In genomic region chr12:120994589-120995337, GRCh38 we compare ENCODE assay signal across 23 cellular contexts. TPM values are rescaled to one million over a fixed set of nuclear protein-coding genes. Genes with fewer than 3 reads are reported as not detected.
A peak's percentile ranks its signal among the peaks of the same experiment; 100 is the strongest.
DNase-seq lines count a peak whose midpoint lies in the region; ATAC-seq, FAIRE-seq and TF ChIP-seq lines count a peak whose summit lies in the region.
"Had no signal": no experiment of that assay in that cellular context is flagged by ENCODE, and none has a peak within 500 bp of the region (broad histone marks: within the 10 kb centered on the region; RNA-seq: fewer than 3 reads in every experiment).

No MANE protein-coding gene starts in this region.

- no peak overlapping the region for H4K8ac ChIP-seq in H1 (ENCODE audit: extremely low read depth, insufficient read depth, low read length)

- H3K23ac ChIP-seq in H1 (ENCODE audit: insufficient read length): no peak overlapping the region

- peak overlapping the region; percentile 64 for H3K56ac ChIP-seq in H1 (replicated peaks; ENCODE audit: insufficient read length, low read depth, low read length)

- H3K14ac ChIP-seq in H1 (ENCODE audit: insufficient read length): no peak overlapping the region

- H2AFZ ChIP-seq in HepG2 (ENCODE audit: low read length) (no peak overlapping the region), H1 (ENCODE audit: low read length) (no peak overlapping the region)

- POLR2A ChIA-PET in HepG2 (lab: Yijun Ruan, JAX): interaction anchor here (2.9 to 4.8 kb wide), 3 partner anchors 10 to 15 kb away, joined by 13 to 35 read pairs (median 15); partner anchors contain the start of gene HNF1A
- POLR2A ChIA-PET in H1 (lab: Charles Lee; ENCODE audit: partially characterized antibody): interaction anchor here (2.8 kb wide), 1 partner anchor 14 kb away, joined by 8 read pairs; no protein-coding TSS in a partner anchor

- H2AK5ac ChIP-seq in H1 (ENCODE audit: low read depth, low read length): no peak overlapping the region

- H3K27me3 ChIP-seq in HepG2 (ENCODE audit: control insufficient read depth in 1 of 2, insufficient read depth in 2 of 2, low read length in 2 of 2): no peaks in the 10 kb centered on the region
- H3K27me3 ChIP-seq in right lobe of liver: no peaks in the 10 kb centered on the region
- H3K27me3 ChIP-seq in H1 (replicated peaks in 1 of 4; ENCODE audit: control insufficient read depth in 3 of 4, extremely low read depth in 1 of 4, insufficient read depth in 3 of 4, low read length in 3 of 4): no peaks in the 10 kb centered on the region
- H3K27me3 ChIP-seq: BLaER1 treated with 17β-estradiol and CSF1 and Interleukin-3, amounts not matched to agents 10 nM and 100 nM had no signal

- no peak overlapping the region for H4K5ac ChIP-seq in H1 (ENCODE audit: insufficient read length, low read depth, low read length)

- no peak overlapping the region for H3K27ac Mint-ChIP-seq in stimulated activated effector memory CD8-positive, alpha-beta T cell treated with anti-CD3 and anti-CD28 coated beads, Interleukin-12 subunit alpha, Interleukin-12 subunit beta, amount 100 ng/mL, for 72 hours
- H3K27ac Mint-ChIP-seq: T-helper 1 cell treated with Interleukin-12 subunit alpha and Interleukin-12 subunit beta and Interleukin-4 antibody, amounts not matched to agents 30 μg/mL and 1 μg/mL, for 36 hours had no signal

- H3K23me2 ChIP-seq in H1 (ENCODE audit: low read depth, low read length): peaks cover 16% of the 10 kb centered on the region; the same call in 1 of the 2 replicates

- H2BK20ac ChIP-seq in H1 (ENCODE audit: low read length): no peak overlapping the region

- H3K27ac ChIP-seq in HepG2 (ENCODE audit: extremely low read length, insufficient read depth, low read length) (no peak overlapping the region), right lobe of liver (no peak overlapping the region), H1 (ENCODE audit: low read depth, low read length) (no peak overlapping the region)
- H3K27ac ChIP-seq: BLaER1 treated with 17β-estradiol and CSF1 and Interleukin-3, amounts not matched to agents 10 nM and 100 nM; RWPE1 had no signal

- H3K4me1 ChIP-seq in HepG2 (ENCODE audit: insufficient read depth, low read length): no peaks in the 10 kb centered on the region
- peaks cover 0 to 8% (median 4%) of the 10 kb centered on the region in 4 donors for H3K4me1 ChIP-seq in right lobe of liver
- H3K4me1 ChIP-seq in H1 (replicated peaks in 1 of 4; ENCODE audit: control insufficient read depth in 3 of 4, insufficient read depth in 4 of 4, low read length in 3 of 4): peaks cover 2 to 6% (median 3%) of the 10 kb centered on the region in 4 experiments; a peak in 6 of 7 replicates
- H3K4me1 ChIP-seq: HAP-1 had no signal

- FAIRE-seq in HepG2 (lab: Jason Lieb, UNC) (no peak), H1 (lab: Jason Lieb, UNC) (no peak), urothelium cell line (lab: Jason Lieb, UNC) (peak; percentile 90)

- no peak overlapping the region for H2BK15ac ChIP-seq in H1 (ENCODE audit: low read length)

- H2BK5ac ChIP-seq in H1 (ENCODE audit: low read depth, low read length): no peak overlapping the region

- intact Hi-C loops in HepG2 (cut with micrococcal nuclease; ENCODE audit: unreplicated experiment) (no loop called here), right lobe of liver (cut with DNase I) (loop anchor here in 1 of 2 donors (10.0 kb wide), 1 partner anchor 350 kb away; the partner anchor contains the start of gene CABP1)

- H3K4me2 ChIP-seq in HepG2 (ENCODE audit: low read depth, low read length) (no peak overlapping the region), H1 (ENCODE audit: insufficient read depth in 1 of 2, low read depth in 2 of 2, low read length in 2 of 2) (no peak overlapping the region)
- H3K4me2 ChIP-seq: BLaER1 treated with 17β-estradiol and CSF1 and Interleukin-3, amounts not matched to agents 10 nM and 100 nM had no signal

- H2BK12ac ChIP-seq in H1 (ENCODE audit: low read depth, low read length): no peak overlapping the region

- no peak overlapping the region for H3K4me3 ChIP-seq in HepG2 (replicated peaks in 1 of 3; ENCODE audit: insufficient read depth in 1 of 3, low read depth in 2 of 3, low read length in 3 of 3)
- no peak overlapping the region for H3K4me3 ChIP-seq in right lobe of liver
- no peak overlapping the region for H3K4me3 ChIP-seq in H1 (ENCODE audit: extremely low read depth in 1 of 4, insufficient read depth in 2 of 4, low read depth in 3 of 4, low read length in 4 of 4)
- H3K4me3 ChIP-seq: BLaER1 treated with 17β-estradiol and CSF1 and Interleukin-3, amounts not matched to agents 10 nM and 100 nM; HAP-1 had no signal

- H3K18ac ChIP-seq in H1 (ENCODE audit: extremely low read depth, low read length): no peak overlapping the region

- TF ChIP-seq POLR2A in HepG2 (IDR thresholded peaks at IDR 0.05; ENCODE audit: insufficient read depth in 1 of 2, low read depth in 2 of 2, low read length in 2 of 2): no peak
- no peak for TF ChIP-seq POLR2A in right lobe of liver (IDR thresholded peaks at IDR 0.05)
- no peak for TF ChIP-seq POLR2A in H1 (IDR thresholded peaks at IDR 0.05; ENCODE audit: control extremely low read depth in 1 of 2, low read depth in 2 of 2, low read length in 2 of 2)

- no peak overlapping the region for H4K91ac ChIP-seq in H1 (replicated peaks; ENCODE audit: insufficient read length, low read length)

- H3K79me1 ChIP-seq in H1 (ENCODE audit: low read depth, low read length): no peaks in the 10 kb centered on the region

- no peak overlapping the region for H2BK120ac ChIP-seq in H1 (replicated peaks; ENCODE audit: low read depth, low read length)

- BruUV-seq in HepG2 (replicated peaks; lab: Mats Ljungman, UMichigan): no TSS peak

- H3K4me1 Mint-ChIP-seq in stimulated activated effector memory CD8-positive, alpha-beta T cell treated with anti-CD3 and anti-CD28 coated beads, Interleukin-12 subunit alpha, Interleukin-12 subunit beta, amount 100 ng/mL, for 72 hours: no peaks in the 10 kb centered on the region
- H3K4me1 Mint-ChIP-seq: CD8-positive, alpha-beta memory T cell had no signal

- DNase-seq in HepG2 (ENCODE audit: low spot score) (no peak), right lobe of liver (no peak), NCI-H82 (lab: John Stamatoyannopoulos, UW) (peak; percentile 44), H1 (ENCODE audit: low read depth in 1 of 2, low spot score in 2 of 2) (no peak), urothelium cell line (ENCODE audit: low spot score) (no peak), HPDE6-E6E7 (ENCODE audit: extremely low spot score) (no peak), HK-2 (ENCODE audit: unreplicated experiment) (no peak)
- no peak for DNase-seq in stimulated activated effector memory CD8-positive, alpha-beta T cell treated with anti-CD3 and anti-CD28 coated beads, Interleukin-12 subunit alpha, Interleukin-12 subunit beta, amount 100 ng/mL, for 72 hours (ENCODE audit: low spot score in 2 of 2)
- DNase-seq: CD8-positive, alpha-beta memory T cell; DND-41; Karpas-422; NCI-H1092; NCI-H2081; NCI-H748 treated with DMSO at 0.1 percent for 48 hours; SIG-M5 had no signal

- H3K9me3 ChIP-seq in HepG2 (ENCODE audit: low read length) (no peaks in the 10 kb centered on the region), right lobe of liver (no peaks in the 10 kb centered on the region), H1 (ENCODE audit: insufficient read depth in 2 of 2, low read depth in 1 of 2, low read length in 1 of 2) (no peaks in the 10 kb centered on the region)
- H3K9me3 ChIP-seq: BLaER1 treated with 17β-estradiol and CSF1 and Interleukin-3, amounts not matched to agents 10 nM and 100 nM; HAP-1 had no signal

- CTCF ChIA-PET in HepG2 (lab: Yijun Ruan, JAX; ENCODE audit: low intra/inter-chr PET ratio, low total read pairs): no interaction called here
- CTCF ChIA-PET in H1 (lab: Charles Lee; ENCODE audit: partially characterized antibody): interaction anchor here (2.5 kb wide), 1 partner anchor 11 kb away, joined by 9 read pairs; no protein-coding TSS in a partner anchor

- TF ChIP-seq RAD21 in HepG2 (CRISPR knock-in tag; IDR thresholded peaks at IDR 0.05) (no peak), H1 (IDR thresholded peaks at IDR 0.05 in 1 of 2, conservative IDR thresholded peaks at IDR 0.05 in 1 of 2; ENCODE audit: low read depth in 2 of 2, low read length in 2 of 2) (no peak)

- TF ChIP-seq EP300 in HepG2 (IDR thresholded peaks at IDR 0.05; ENCODE audit: low read depth in 2 of 2, low read length in 2 of 2): no peak
- TF ChIP-seq EP300 in HepG2 (CRISPR knock-in tag; IDR thresholded peaks at IDR 0.05; ENCODE audit: borderline replicate concordance): no peak
- no peak for TF ChIP-seq EP300 in H1 (IDR thresholded peaks at IDR 0.05; ENCODE audit: borderline replicate concordance in 1 of 2, low read depth in 2 of 2, low read length in 2 of 2)

- WGBS in HepG2 (ENCODE audit: low lambda C conversion rate): 100% methylated on average over 2 of the region's 2 CpGs
- 97% methylated on average over 2 of the region's 2 CpGs for WGBS in right lobe of liver (ENCODE audit: insufficient coverage, low coverage, low lambda C conversion rate, missing lambda C conversion rate)
- 89 to 100% methylated on average over 2 of the region's 2 CpGs for WGBS in H1 (ENCODE audit: extremely low coverage in 1 of 2, insufficient coverage in 1 of 2, insufficient read length in 1 of 2, insufficient replicate concordance in 2 of 2, low coverage in 1 of 2, low lambda C conversion rate in 2 of 2, missing lambda C conversion rate in 1 of 2), 2 experiments

- no peak overlapping the region for H3K9ac ChIP-seq in HepG2 (ENCODE audit: insufficient read depth, low read depth, low read length)
- H3K9ac ChIP-seq in H1 (replicated peaks in 1 of 4; ENCODE audit: extremely low read depth in 1 of 4, low read depth in 3 of 4, low read length in 3 of 4): no peak overlapping the region
- H3K9ac ChIP-seq: BLaER1 treated with 17β-estradiol and CSF1 and Interleukin-3, amounts not matched to agents 10 nM and 100 nM had no signal

- H3K36me3 ChIP-seq in HepG2 (replicated peaks in 1 of 2; ENCODE audit: control insufficient read depth in 1 of 2, insufficient read depth in 2 of 2, low read length in 2 of 2) (peaks cover 60 to 90% of the 10 kb centered on the region in 2 experiments), right lobe of liver (peaks cover 0 to 70% (median 23%) of the 10 kb centered on the region in 4 donors), H1 (ENCODE audit: control insufficient read depth in 2 of 4, insufficient read depth in 4 of 4, low read length in 3 of 4) (no peaks in the 10 kb centered on the region)
- H3K36me3 ChIP-seq: BLaER1 treated with 17β-estradiol and CSF1 and Interleukin-3, amounts not matched to agents 10 nM and 100 nM; HAP-1 had no signal

- H3K4ac ChIP-seq in H1 (replicated peaks; ENCODE audit: insufficient read length, low read depth, low read length): no peak overlapping the region

- H3K4me3 Mint-ChIP-seq in stimulated activated effector memory CD8-positive, alpha-beta T cell treated with anti-CD3 and anti-CD28 coated beads, Interleukin-12 subunit alpha, Interleukin-12 subunit beta, amount 100 ng/mL, for 72 hours: no peak overlapping the region
- H3K4me3 Mint-ChIP-seq: CD8-positive, alpha-beta memory T cell; T-helper 1 cell treated with Interleukin-12 subunit alpha and Interleukin-12 subunit beta and Interleukin-4 antibody, amounts not matched to agents 30 μg/mL and 1 μg/mL, for 36 hours had no signal

- in situ Hi-C loops in HepG2 (cut with HindIII; ENCODE audit: extremely low pct_ligation_motif_present, low pct_unique_long_range_greater_than_20kb): no loop called here

- TF ChIP-seq CTCF in HepG2 (CRISPR knock-in tag; IDR thresholded peaks at IDR 0.05) (no peak), right lobe of liver (IDR thresholded peaks at IDR 0.05) (no peak), H1 (IDR thresholded peaks at IDR 0.05; ENCODE audit: control extremely low read depth in 1 of 3, insufficient read depth in 1 of 3, low read depth in 1 of 3, low read length in 3 of 3) (no peak)

- ATAC-seq in HepG2 (no peak), right lobe of liver (no peak)
- no peak for ATAC-seq in stimulated activated effector memory CD8-positive, alpha-beta T cell treated with anti-CD3 and anti-CD28 coated beads, Interleukin-12 subunit alpha, Interleukin-12 subunit beta, amount 100 ng/mL, for 72 hours

- H3K79me2 ChIP-seq in HepG2 (ENCODE audit: insufficient read depth, low read length): no peaks in the 10 kb centered on the region
- H3K79me2 ChIP-seq in H1 (ENCODE audit: control insufficient read depth in 1 of 2, insufficient read depth in 2 of 2, low read length in 2 of 2): no peaks in the 10 kb centered on the region

- H3K36me3 Mint-ChIP-seq in stimulated activated effector memory CD8-positive, alpha-beta T cell treated with anti-CD3 and anti-CD28 coated beads, Interleukin-12 subunit alpha, Interleukin-12 subunit beta, amount 100 ng/mL, for 72 hours: no peaks in the 10 kb centered on the region

- H4K20me1 ChIP-seq in HepG2 (ENCODE audit: insufficient read depth, low read length) (no peaks in the 10 kb centered on the region), H1 (replicated peaks in 1 of 2; ENCODE audit: control insufficient read depth in 1 of 2, insufficient read depth in 2 of 2, low read length in 2 of 2) (peaks cover 0 to 5% of the 10 kb centered on the region in 2 experiments)
- H4K20me1 ChIP-seq: BLaER1 treated with 17β-estradiol and CSF1 and Interleukin-3, amounts not matched to agents 10 nM and 100 nM had no signal

- peaks cover 5% of the 10 kb centered on the region for H3K9me3 Mint-ChIP-seq in stimulated activated effector memory CD8-positive, alpha-beta T cell treated with anti-CD3 and anti-CD28 coated beads, Interleukin-12 subunit alpha, Interleukin-12 subunit beta, amount 100 ng/mL, for 72 hours
- H3K9me3 Mint-ChIP-seq: CD8-positive, alpha-beta memory T cell; T-helper 1 cell treated with Interleukin-12 subunit alpha and Interleukin-12 subunit beta and Interleukin-4 antibody, amounts not matched to agents 30 μg/mL and 1 μg/mL, for 36 hours had no signal

RNA-seq across cellular contexts. Expression of gene HNF1A, which starts 16.4 kb away (rescaled TPM):
- total RNA-seq in HepG2 (2016; rRNA removed; fragmentation: Illumina TruSeq; extraction: Trizol): 27.0 and 34.7 TPM in 2 replicates
- 8.0 and 9.3 TPM in 2 replicates for total RNA-seq in HepG2 (2016; cell fraction: cytosol; rRNA removed; fragmentation: Illumina TruSeq; extraction: Trizol; ENCODE audit: low read depth)
- 23.4 and 36.7 TPM in 2 replicates for total RNA-seq in HepG2 (2016; cell fraction: insoluble cytoplasmic fraction; rRNA removed; fragmentation: Illumina TruSeq; extraction: Trizol)
- total RNA-seq in HepG2 (2016; cell fraction: membrane; rRNA removed; fragmentation: Illumina TruSeq; extraction: Trizol): 19.4 and 20.4 TPM in 2 replicates
- 29.9 and 31.7 TPM in 2 replicates for total RNA-seq in HepG2 (2016; cell fraction: nucleus; rRNA removed; fragmentation: Illumina TruSeq; extraction: Trizol)
- 13.4 and 18.2 TPM in 2 replicates for polyA plus RNA-seq in HepG2 (2011; rRNA removed)
- 7.6 and 12.7 TPM in 2 replicates for polyA plus RNA-seq in HepG2 (2011; cell fraction: cytosol; rRNA removed)
- polyA plus RNA-seq in HepG2 (2011; cell fraction: nucleus; rRNA removed): 41.8 and 43.1 TPM in 2 replicates
- 21.5 and 22.4 TPM in 2 replicates for polyA plus RNA-seq in HepG2 (2012)
- polyA plus RNA-seq in HepG2 (2016; cell fraction: cytosol; fragmentation: Illumina TruSeq; extraction: Trizol; ENCODE audit: low read depth): 6.0 and 7.0 TPM in 2 replicates
- 27.7 and 38.7 TPM in 2 replicates for polyA plus RNA-seq in HepG2 (2016; cell fraction: insoluble cytoplasmic fraction; fragmentation: Illumina TruSeq; extraction: Trizol; ENCODE audit: low read depth)
- polyA plus RNA-seq in HepG2 (2016; cell fraction: membrane; fragmentation: Illumina TruSeq; extraction: Trizol; ENCODE audit: low read depth): 13.6 and 14.7 TPM in 2 replicates
- polyA plus RNA-seq in HepG2 (2016; cell fraction: nucleus; fragmentation: Illumina TruSeq; extraction: Trizol; ENCODE audit: insufficient read depth, low read depth): 64.2 and 66.0 TPM in 2 replicates
- 56.3 TPM in 1 of 2 replicates, not detected in the other for polyA minus RNA-seq in HepG2 (2011; rRNA and poly(A)+ RNA removed; ENCODE audit: low replicate concordance)
- 14.7 and 17.2 TPM in 2 replicates for polyA minus RNA-seq in HepG2 (2011; cell fraction: cytosol; rRNA and poly(A)+ RNA removed)
- 16.5 and 21.5 TPM in 2 replicates for polyA minus RNA-seq in HepG2 (2011; cell fraction: nucleus; rRNA and poly(A)+ RNA removed)
- total RNA-seq in right lobe of liver: 10 to 100 TPM in 5 of 6 experiments, 1 to 10 TPM in 1; 9.8 to 20.5 (median 19.0) TPM
- not detected in 2 replicates for total RNA-seq in H1 (2021; fragmentation: NEBNext Ultra II Directional; extraction: Animal tissue kit (Norgen Biotek cat#: 25700))
- polyA plus RNA-seq in H1 (2011; rRNA removed): 0.02 TPM in 1 of 2 replicates, not detected in the other
- 0.08 TPM for polyA plus RNA-seq in H1 (2011; cell fraction: cytosol; rRNA removed)
- polyA plus RNA-seq in H1 (2011; cell fraction: nucleus; rRNA removed): not detected
- 0.50 TPM in 1 of 4 replicates, not detected in the others for polyA plus RNA-seq in H1 (2012, experiment 1 of 2)
- polyA plus RNA-seq in H1 (2012, experiment 2 of 2): not detected
- polyA plus RNA-seq in H1 (2013, experiment 1 of 2): 0.02 TPM
- polyA plus RNA-seq in H1 (2013, experiment 2 of 2): not detected
- polyA minus RNA-seq in H1 (2011; rRNA and poly(A)+ RNA removed): not detected in 2 replicates
- not detected for polyA minus RNA-seq in H1 (2011; cell fraction: cytosol; rRNA and poly(A)+ RNA removed)
- not detected for polyA minus RNA-seq in H1 (2011; cell fraction: nucleus; rRNA and poly(A)+ RNA removed)
- total RNA-seq: A673; CD8-positive, alpha-beta memory T cell; G401; MCF 10A; NCI-H460 had no signal
- polyA plus RNA-seq: CD8-positive, alpha-beta memory T cell had no signal

RNA-seq across cellular contexts. Expression of gene C12orf43, which starts 21.5 kb away (rescaled TPM):
- 11.1 and 12.9 TPM in 2 replicates for total RNA-seq in HepG2 (2016; rRNA removed; fragmentation: Illumina TruSeq; extraction: Trizol)
- total RNA-seq in HepG2 (2016; cell fraction: cytosol; rRNA removed; fragmentation: Illumina TruSeq; extraction: Trizol; ENCODE audit: low read depth): 2.9 and 3.0 TPM in 2 replicates
- total RNA-seq in HepG2 (2016; cell fraction: insoluble cytoplasmic fraction; rRNA removed; fragmentation: Illumina TruSeq; extraction: Trizol): 11.4 and 12.4 TPM in 2 replicates
- total RNA-seq in HepG2 (2016; cell fraction: membrane; rRNA removed; fragmentation: Illumina TruSeq; extraction: Trizol): 6.7 and 7.4 TPM in 2 replicates
- total RNA-seq in HepG2 (2016; cell fraction: nucleus; rRNA removed; fragmentation: Illumina TruSeq; extraction: Trizol): 6.3 and 8.5 TPM in 2 replicates
- polyA plus RNA-seq in HepG2 (2011; rRNA removed): 7.5 and 7.9 TPM in 2 replicates
- polyA plus RNA-seq in HepG2 (2011; cell fraction: cytosol; rRNA removed): 7.3 TPM in 2 replicates
- polyA plus RNA-seq in HepG2 (2011; cell fraction: nucleus; rRNA removed): 5.4 and 5.7 TPM in 2 replicates
- 4.9 and 5.2 TPM in 2 replicates for polyA plus RNA-seq in HepG2 (2012)
- 2.1 and 2.4 TPM in 2 replicates for polyA plus RNA-seq in HepG2 (2016; cell fraction: cytosol; fragmentation: Illumina TruSeq; extraction: Trizol; ENCODE audit: low read depth)
- polyA plus RNA-seq in HepG2 (2016; cell fraction: insoluble cytoplasmic fraction; fragmentation: Illumina TruSeq; extraction: Trizol; ENCODE audit: low read depth): 15.7 and 18.4 TPM in 2 replicates
- polyA plus RNA-seq in HepG2 (2016; cell fraction: membrane; fragmentation: Illumina TruSeq; extraction: Trizol; ENCODE audit: low read depth): 4.8 and 5.4 TPM in 2 replicates
- polyA plus RNA-seq in HepG2 (2016; cell fraction: nucleus; fragmentation: Illumina TruSeq; extraction: Trizol; ENCODE audit: insufficient read depth, low read depth): 11.1 and 11.5 TPM in 2 replicates
- polyA minus RNA-seq in HepG2 (2011; rRNA and poly(A)+ RNA removed; ENCODE audit: low replicate concordance): 5.8 and 9.3 TPM in 2 replicates
- 3.1 and 3.3 TPM in 2 replicates for polyA minus RNA-seq in HepG2 (2011; cell fraction: cytosol; rRNA and poly(A)+ RNA removed)
- 8.5 and 12.4 TPM in 2 replicates for polyA minus RNA-seq in HepG2 (2011; cell fraction: nucleus; rRNA and poly(A)+ RNA removed)
- total RNA-seq in right lobe of liver: 10 to 100 TPM in 2 of 6 experiments, 1 to 10 TPM in 4; 6.7 to 12.2 (median 8.8) TPM
- 22.3 and 23.7 TPM in 2 replicates for total RNA-seq in H1 (2021; fragmentation: NEBNext Ultra II Directional; extraction: Animal tissue kit (Norgen Biotek cat#: 25700))
- polyA plus RNA-seq in H1 (2011; rRNA removed): 9.2 and 12.3 TPM in 2 replicates
- polyA plus RNA-seq in H1 (2011; cell fraction: cytosol; rRNA removed): 18.5 TPM
- 18.9 TPM for polyA plus RNA-seq in H1 (2011; cell fraction: nucleus; rRNA removed)
- 14.1 to 23.5 TPM (median 18.3 TPM) in 4 replicates for polyA plus RNA-seq in H1 (2012, experiment 1 of 2)
- 11.5 TPM for polyA plus RNA-seq in H1 (2012, experiment 2 of 2)
- 17.1 TPM for polyA plus RNA-seq in H1 (2013, experiment 1 of 2)
- polyA plus RNA-seq in H1 (2013, experiment 2 of 2): 16.8 TPM
- polyA minus RNA-seq in H1 (2011; rRNA and poly(A)+ RNA removed): 7.4 and 9.7 TPM in 2 replicates
- polyA minus RNA-seq in H1 (2011; cell fraction: cytosol; rRNA and poly(A)+ RNA removed): 11.4 TPM
- polyA minus RNA-seq in H1 (2011; cell fraction: nucleus; rRNA and poly(A)+ RNA removed): 11.0 TPM

RNA-seq across cellular contexts. Expression of gene OASL, which starts 44.3 kb away (rescaled TPM):
- total RNA-seq in HepG2 (2016; rRNA removed; fragmentation: Illumina TruSeq; extraction: Trizol): 0.18 and 0.22 TPM in 2 replicates
- 0.18 and 0.30 TPM in 2 replicates for total RNA-seq in HepG2 (2016; cell fraction: cytosol; rRNA removed; fragmentation: Illumina TruSeq; extraction: Trizol; ENCODE audit: low read depth)
- total RNA-seq in HepG2 (2016; cell fraction: insoluble cytoplasmic fraction; rRNA removed; fragmentation: Illumina TruSeq; extraction: Trizol): 0.19 and 0.21 TPM in 2 replicates
- 0.15 and 0.31 TPM in 2 replicates for total RNA-seq in HepG2 (2016; cell fraction: membrane; rRNA removed; fragmentation: Illumina TruSeq; extraction: Trizol)
- not detected in 2 replicates for total RNA-seq in HepG2 (2016; cell fraction: nucleus; rRNA removed; fragmentation: Illumina TruSeq; extraction: Trizol)
- polyA plus RNA-seq in HepG2 (2011; rRNA removed): 0.09 and 0.11 TPM in 2 replicates
- polyA plus RNA-seq in HepG2 (2011; cell fraction: cytosol; rRNA removed): 0.05 and 0.09 TPM in 2 replicates
- not detected in 2 replicates for polyA plus RNA-seq in HepG2 (2011; cell fraction: nucleus; rRNA removed)
- polyA plus RNA-seq in HepG2 (2012): 0.07 TPM in 1 of 2 replicates, not detected in the other
- 0.18 and 0.25 TPM in 2 replicates for polyA plus RNA-seq in HepG2 (2016; cell fraction: cytosol; fragmentation: Illumina TruSeq; extraction: Trizol; ENCODE audit: low read depth)
- 0.20 and 0.21 TPM in 2 replicates for polyA plus RNA-seq in HepG2 (2016; cell fraction: insoluble cytoplasmic fraction; fragmentation: Illumina TruSeq; extraction: Trizol; ENCODE audit: low read depth)
- 0.14 and 0.29 TPM in 2 replicates for polyA plus RNA-seq in HepG2 (2016; cell fraction: membrane; fragmentation: Illumina TruSeq; extraction: Trizol; ENCODE audit: low read depth)
- polyA plus RNA-seq in HepG2 (2016; cell fraction: nucleus; fragmentation: Illumina TruSeq; extraction: Trizol; ENCODE audit: insufficient read depth, low read depth): 0.37 TPM in 1 of 2 replicates, not detected in the other
- 0.46 and 6.9 TPM in 2 replicates for polyA minus RNA-seq in HepG2 (2011; rRNA and poly(A)+ RNA removed; ENCODE audit: low replicate concordance)
- not detected in 2 replicates for polyA minus RNA-seq in HepG2 (2011; cell fraction: cytosol; rRNA and poly(A)+ RNA removed)
- not detected in 2 replicates for polyA minus RNA-seq in HepG2 (2011; cell fraction: nucleus; rRNA and poly(A)+ RNA removed)
- 10 to 100 TPM in 2 of 6 experiments, 1 to 10 TPM in 4; 1.6 to 19.2 (median 4.1) TPM for total RNA-seq in right lobe of liver
- not detected in 2 replicates for total RNA-seq in H1 (2021; fragmentation: NEBNext Ultra II Directional; extraction: Animal tissue kit (Norgen Biotek cat#: 25700))
- not detected in 2 replicates for polyA plus RNA-seq in H1 (2011; rRNA removed)
- polyA plus RNA-seq in H1 (2011; cell fraction: cytosol; rRNA removed): not detected
- not detected for polyA plus RNA-seq in H1 (2011; cell fraction: nucleus; rRNA removed)
- polyA plus RNA-seq in H1 (2012, experiment 1 of 2): not detected in 4 replicates
- not detected for polyA plus RNA-seq in H1 (2012, experiment 2 of 2)
- not detected for polyA plus RNA-seq in H1 (2013, experiment 1 of 2)
- polyA plus RNA-seq in H1 (2013, experiment 2 of 2): not detected
- not detected in 2 replicates for polyA minus RNA-seq in H1 (2011; rRNA and poly(A)+ RNA removed)
- not detected for polyA minus RNA-seq in H1 (2011; cell fraction: cytosol; rRNA and poly(A)+ RNA removed)
- polyA minus RNA-seq in H1 (2011; cell fraction: nucleus; rRNA and poly(A)+ RNA removed): not detected
- total RNA-seq: G401 had no signal

Comparison
In these comparisons a context has a peak if more than half of its experiments do, and no peak if none do; other contexts are left out.
1. Of the 41 proteins assayed by ChIP-seq in both HepG2 and H1: peak only in HepG2: none; only in H1: SP1; in both: none; in neither: 40.